Comparison of ENCODE assay signal across 8 cellular contexts in the genomic region with DNA sequence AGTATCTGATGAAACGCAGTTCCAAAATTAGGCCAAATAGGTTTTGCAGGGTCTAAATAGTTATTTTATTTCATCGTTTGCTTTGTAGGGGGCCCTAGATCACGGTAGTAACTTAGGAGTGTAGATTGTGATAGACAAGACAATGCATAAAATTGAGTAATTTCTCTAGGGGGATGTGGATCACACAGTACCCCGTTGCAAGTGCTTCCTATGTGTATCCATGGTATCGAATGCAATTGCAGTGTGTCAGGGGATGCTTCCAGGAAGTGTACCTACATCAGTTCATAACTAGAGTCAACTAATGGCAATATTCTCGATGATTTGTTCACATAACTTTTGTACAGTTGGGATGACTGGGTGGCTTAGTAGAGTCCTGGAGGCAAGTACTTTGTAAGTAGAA. TPM values are rescaled to one million over a fixed set of nuclear protein-coding genes. Genes with fewer than 3 reads are reported as not detected.
DNase-seq lines count a peak whose midpoint lies in the region; ATAC-seq and TF ChIP-seq lines count a peak whose summit lies in the region.

No MANE protein-coding gene starts in this region.

- TF ChIP-seq EP300 in upper lobe of left lung (IDR thresholded peaks at IDR 0.05), result no peak

- peak overlapping the region; percentile 78 for H3K4me3 Mint-ChIP-seq in MCF 10A (ENCODE audit: unreplicated experiment)

- no peak for TF ChIP-seq POLR2A in upper lobe of left lung (IDR thresholded peaks at IDR 0.05)

- H3K27me3 ChIP-seq in MG63 (no peaks in the 10 kb centered on the region), lower lobe of right lung (ENCODE audit: low read depth) (no peaks in the 10 kb centered on the region), upper lobe of left lung (no peaks in the 10 kb centered on the region)

- POLR2A ChIA-PET in MCF 10A (lab: Yijun Ruan, JAX), result interaction anchor here (1.3 to 2.6 kb wide), 4 partner anchors 9 to 226 kb away, joined by 3 to 12 read pairs (median 9); a partner anchor contains a TSS

- CTCF ChIA-PET in MCF 10A (lab: Yijun Ruan, JAX), result no interaction called here

- no peaks in the 10 kb centered on the region for H3K27me3 Mint-ChIP-seq in MCF 10A (ENCODE audit: insufficient read depth, unreplicated experiment)

- peaks cover 39% of the 10 kb centered on the region for H3K36me3 ChIP-seq in MG63
- peaks cover 32% of the 10 kb centered on the region for H3K36me3 ChIP-seq in lower lobe of right lung
- H3K36me3 ChIP-seq in upper lobe of left lung, result peaks cover 0 to 29% (median 6%) of the 10 kb centered on the region in 4 donors

- H3K36me3 Mint-ChIP-seq in MCF 10A (ENCODE audit: insufficient read depth, unreplicated experiment), result peaks cover 37% of the 10 kb centered on the region

- peaks cover 13% of the 10 kb centered on the region for H3K4me1 Mint-ChIP-seq in MCF 10A (ENCODE audit: insufficient read depth, unreplicated experiment)

- peak overlapping the region; percentile 65 for H3K27ac Mint-ChIP-seq in MCF 10A (ENCODE audit: low read depth, unreplicated experiment)

- peaks cover 3% of the 10 kb centered on the region; the same call in 1 of the 2 replicates for H3K9me3 ChIP-seq in MG63
- H3K9me3 ChIP-seq in lower lobe of right lung, result no peaks in the 10 kb centered on the region
- no peaks in the 10 kb centered on the region for H3K9me3 ChIP-seq in upper lobe of left lung

- H3K27ac ChIP-seq in lower lobe of right lung (peak overlapping the region; percentile 85), upper lobe of left lung (peak overlapping the region; percentile 78 to 91 (median 85))

- BruUV-seq in MCF 10A (replicated peaks; lab: Mats Ljungman, UMichigan), result TSS peak; percentile 55

- H3K9me3 Mint-ChIP-seq in MCF 10A (ENCODE audit: unreplicated experiment), result no peaks in the 10 kb centered on the region

- TF ChIP-seq CTCF in MCF 10A (IDR thresholded peaks at IDR 0.05; ENCODE audit: unreplicated experiment) (no peak), lower lobe of right lung (IDR thresholded peaks at IDR 0.05) (no peak), upper lobe of left lung (IDR thresholded peaks at IDR 0.05) (no peak)

- no peak for DNase-seq in MG63
- peak; percentile 33 for DNase-seq in MCF 10A (ENCODE audit: unreplicated experiment)
- DNase-seq in lower lobe of right lung, result no peak
- DNase-seq in upper lobe of left lung, result no peak

- 2 to 5% methylated on average over 6 of the region's 6 CpGs for WGBS in upper lobe of left lung, 2 donors

- peak in 1 of 2 donors; percentile 13 for ATAC-seq in lower lobe of right lung
- ATAC-seq in upper lobe of left lung (ENCODE audit: low FRiP score in 2 of 2), result peak in 1 of 2 donors; percentile 24
- no peak for ATAC-seq in HG03097 (IDR thresholded peaks at IDR 0.05; ENCODE audit: low FRiP score, unreplicated experiment)
- ATAC-seq in GM21737 (IDR thresholded peaks at IDR 0.05; ENCODE audit: unreplicated experiment), result no peak
- no peak for ATAC-seq in HG03135 (IDR thresholded peaks at IDR 0.05; ENCODE audit: unreplicated experiment)

- H3K4me1 ChIP-seq in lower lobe of right lung (peaks cover 24% of the 10 kb centered on the region), upper lobe of left lung (peaks cover 8 to 16% (median 8%) of the 10 kb centered on the region in 4 donors)

- H3K4me3 ChIP-seq in GM08714 (ENCODE audit: low read length) (peak overlapping the region; percentile 97), MG63 (peak overlapping the region; percentile 64), lower lobe of right lung (peak overlapping the region; percentile 85), upper lobe of left lung (peak overlapping the region; percentile 71 to 99 (median 86))

- intact Hi-C loops in MCF 10A (cut with micrococcal nuclease) (loop anchor here (10.0 kb wide), 1 partner anchor 105 kb away; a partner anchor contains a TSS), lower lobe of right lung (cut with DNase I) (no loop called here)

RNA-seq across cellular contexts. Expression of a gene that starts 0.9 kb away (rescaled TPM):
- total RNA-seq in MG63 (2014; rRNA removed; shearing (Covaris generic); ENCODE audit: low replicate concordance), result 101 and 193 TPM in 2 replicates
- total RNA-seq in MCF 10A (2022) (98.0 and 113 TPM in 2 replicates), lower lobe of right lung (76.3 TPM), upper lobe of left lung (100 to 1,000 TPM in 1 of 6 donors, 10 to 100 TPM in 5; 29.3 to 111 (median 55.7) TPM)

RNA-seq across cellular contexts. Expression of a gene that starts 25.1 kb away (rescaled TPM):
- total RNA-seq in MG63 (2014; rRNA removed; shearing (Covaris generic); ENCODE audit: low replicate concordance), result 86.5 and 152 TPM in 2 replicates
- total RNA-seq in MCF 10A (2022) (68.0 and 109 TPM in 2 replicates), lower lobe of right lung (33.2 TPM), upper lobe of left lung (10 to 100 TPM; 13.4 to 37.1 (median 31.2) TPM)

RNA-seq across cellular contexts. Expression of a gene that starts 27.7 kb away (rescaled TPM):
- 24.5 and 34.9 TPM in 2 replicates for total RNA-seq in MG63 (2014; rRNA removed; shearing (Covaris generic); ENCODE audit: low replicate concordance)
- total RNA-seq in MCF 10A (2022), result 28.7 and 30.0 TPM in 2 replicates
- total RNA-seq in lower lobe of right lung, result 46.7 TPM
- 100 to 1,000 TPM in 2 of 6 donors, 10 to 100 TPM in 4; 27.8 to 126 (median 44.7) TPM for total RNA-seq in upper lobe of left lung
